ENCODE assay signal across 16 cellular contexts in genomic region chr15:69562097-69562496, GRCh38.
A peak's percentile ranks its signal among the peaks of the same experiment; 100 is the strongest.
DNase-seq lines count a peak whose midpoint lies in the region; FAIRE-seq and TF ChIP-seq lines count a peak whose summit lies in the region.
"Had no signal": no experiment of that assay in that cellular context is flagged by ENCODE, and none has a peak within 500 bp of the region (broad histone marks: within the 10 kb centered on the region; RNA-seq: fewer than 3 reads in every experiment).

No MANE protein-coding gene starts in this region.

- no peaks in the 10 kb centered on the region for H3K9me3 Mint-ChIP-seq in nephron

- H3K27me3 ChIP-seq in MG63, result no peaks in the 10 kb centered on the region

- H3K36me3 Mint-ChIP-seq in nephron (ENCODE audit: low read depth), result no peaks in the 10 kb centered on the region

- no peaks in the 10 kb centered on the region for H3K9me3 ChIP-seq in MG63
- H3K9me3 ChIP-seq: HAP-1 had no signal

- FAIRE-seq in islet of Langerhans (lab: Jason Lieb, UNC) (peak; percentile 66), HTR-8/SVneo (lab: Jason Lieb, UNC) (no peak)

- no peak overlapping the region for H3K4me3 ChIP-seq in MG63
- H3K4me3 ChIP-seq: HAP-1 had no signal

- H3K36me3 ChIP-seq in MG63, result no peaks in the 10 kb centered on the region
- H3K36me3 ChIP-seq: HAP-1 had no signal

- H3K4me1 Mint-ChIP-seq in nephron, result peaks cover 45% of the 10 kb centered on the region

- DNase-seq in MG63 (peak; percentile 16), GM13977 (ENCODE audit: low spot score) (no peak), HTR-8/SVneo (ENCODE audit: insufficient read length, low spot score) (no peak), hypothalamus (lab: John Stamatoyannopoulos, UW) (no peak)
- no peak for DNase-seq in activated naive CD4-positive, alpha-beta T cell treated with anti-CD3 and anti-CD28 coated beads, Interleukin-2, amount 50 U/mL, for 16 hours
- DNase-seq: AML-193; NCI-H187 treated with DMSO at 0.1 percent for 48 hours; NCI-H2171 treated with DMSO at 0.1 percent for 48 hours; NCI-H524; NK-92 treated with Interleukin-12 subunit alpha and Interleukin-12 subunit beta, amount 100 ng/mL, for 24 hours; RPMI8226; SIG-M5 had no signal

- H3K27ac Mint-ChIP-seq in nephron, result peak overlapping the region; percentile 51 to 77 (median 65)

- in situ Hi-C loops in GM13977 (cut with MboI; ENCODE audit: low pct_unique_long_range_greater_than_20kb, low sequenced_read_pairs, unreplicated experiment), result no loop called here

- H3K4me3 Mint-ChIP-seq in nephron, result no peak overlapping the region

- peaks cover 14% of the 10 kb centered on the region for H3K27me3 Mint-ChIP-seq in nephron (ENCODE audit: low read depth)

- no peak for TF ChIP-seq CTCF in 22Rv1 (IDR thresholded peaks at IDR 0.05)
- no peak for TF ChIP-seq CTCF in nephron (IDR thresholded peaks at IDR 0.05; ENCODE audit: unreplicated experiment in 3 of 3)
- TF ChIP-seq CTCF in GM13977 (IDR thresholded peaks at IDR 0.05; ENCODE audit: extremely low read depth, insufficient read depth, missing control alignments), result no peak

- peak overlapping the region; percentile 99 for H3K27ac ChIP-seq in 22Rv1
